8 cellular contexts compared by ENCODE assay signal in genomic region chr14:24160850-24161804, GRCh38. TPM values are rescaled to one million over a fixed set of nuclear protein-coding genes. Genes with fewer than 3 reads are reported as not detected.
DNase-seq lines count a peak whose midpoint lies in the region; ATAC-seq, FAIRE-seq and TF ChIP-seq lines count a peak whose summit lies in the region.

A gene with protein sequence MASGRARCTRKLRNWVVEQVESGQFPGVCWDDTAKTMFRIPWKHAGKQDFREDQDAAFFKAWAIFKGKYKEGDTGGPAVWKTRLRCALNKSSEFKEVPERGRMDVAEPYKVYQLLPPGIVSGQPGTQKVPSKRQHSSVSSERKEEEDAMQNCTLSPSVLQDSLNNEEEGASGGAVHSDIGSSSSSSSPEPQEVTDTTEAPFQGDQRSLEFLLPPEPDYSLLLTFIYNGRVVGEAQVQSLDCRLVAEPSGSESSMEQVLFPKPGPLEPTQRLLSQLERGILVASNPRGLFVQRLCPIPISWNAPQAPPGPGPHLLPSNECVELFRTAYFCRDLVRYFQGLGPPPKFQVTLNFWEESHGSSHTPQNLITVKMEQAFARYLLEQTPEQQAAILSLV (plus strand): TSS chr14:24161265. CDS start chr14:24162145, 880 bp downstream.

- intact Hi-C loops in Calu3 (cut with micrococcal nuclease; ENCODE audit: unreplicated experiment): loop anchor here (2.0 kb wide), 2 partner anchors 14 to 46 kb away; partner anchors contain the start of genes DCAF11, NRL, PSME2 and RNF31

- peak within 1 kb of the TSS; percentile 28 to 80 for H3K4me2 ChIP-seq in H1 (ENCODE audit: insufficient read depth in 1 of 2, low read depth in 2 of 2, low read length in 2 of 2)
- peak within 1 kb of the TSS; percentile 80 for H3K4me2 ChIP-seq in mesenchymal stem cell (ENCODE audit: low read length, poor library complexity, severe bottlenecking)

- H3K4me3 ChIP-seq in H1 (ENCODE audit: extremely low read depth in 1 of 4, insufficient read depth in 2 of 4, low read depth in 3 of 4, low read length in 4 of 4): peak within 1 kb of the TSS; percentile 6 to 52 (median 20); a peak in 5 of 8 replicates
- peak within 1 kb of the TSS; percentile 63 to 96 for H3K4me3 ChIP-seq in mesenchymal stem cell (ENCODE audit: insufficient read depth in 1 of 2, low read depth in 1 of 2, low read length in 2 of 2)

- DNase-seq in Calu3 (peak; percentile 96), HTR-8/SVneo (ENCODE audit: insufficient read length, low spot score) (peak; percentile 89), NOMO-1 treated with DMSO at 0.1 percent for 48 hours (lab: John Stamatoyannopoulos, UW; ENCODE audit: unreplicated experiment) (peak; percentile 98), H1 (ENCODE audit: low read depth in 1 of 2, low spot score in 2 of 2) (peak; percentile 94 to 100), mesenchymal stem cell (peak; percentile 95)
- peak; percentile 94 to 96 for DNase-seq in activated CD8-positive, alpha-beta memory T cell treated with anti-CD3 and anti-CD28 coated beads for 4 hours (ENCODE audit: low read depth in 2 of 2)
- DNase-seq in stimulated activated CD8-positive, alpha-beta memory T cell treated with anti-CD3 and anti-CD28 coated beads, Interleukin-12 subunit alpha, Interleukin-12 subunit beta, amount 100 ng/mL, for 4 hours (ENCODE audit: low read depth): peak; percentile 91

- H3K4ac ChIP-seq in H1 (replicated peaks; ENCODE audit: insufficient read length, low read depth, low read length) (no peak within 1 kb of the TSS), mesenchymal stem cell (ENCODE audit: low read depth in 1 of 2, low read length in 2 of 2) (peak within 1 kb of the TSS; percentile 83 to 91)

- H2AK5ac ChIP-seq in H1 (ENCODE audit: low read depth, low read length): no peak within 1 kb of the TSS
- peak within 1 kb of the TSS; percentile 95 for H2AK5ac ChIP-seq in mesenchymal stem cell (ENCODE audit: low read length, severe bottlenecking)

- H4K20me1 ChIP-seq in H1 (replicated peaks in 1 of 2; ENCODE audit: control insufficient read depth in 1 of 2, insufficient read depth in 2 of 2, low read length in 2 of 2): peaks cover 2 to 19% of the 10 kb centered on the region in 2 experiments

- no peak within 1 kb of the TSS for H3K56ac ChIP-seq in H1 (replicated peaks; ENCODE audit: insufficient read length, low read depth, low read length)

- H3K14ac ChIP-seq in H1 (ENCODE audit: insufficient read length): no peak within 1 kb of the TSS
- peak within 1 kb of the TSS in 1 of 2 experiments; percentile 92 for H3K14ac ChIP-seq in mesenchymal stem cell (ENCODE audit: low read length in 2 of 2)

- 0 out of 3 replicates have a peak, but pooled peaks of 1 of the 2 experiments have one; percentile 68 for TF ChIP-seq EP300 in H1 (IDR thresholded peaks at IDR 0.05; ENCODE audit: borderline replicate concordance in 1 of 2, low read depth in 2 of 2, low read length in 2 of 2)

- H3K27me3 ChIP-seq in H1 (replicated peaks in 1 of 4; ENCODE audit: control insufficient read depth in 3 of 4, extremely low read depth in 1 of 4, insufficient read depth in 3 of 4, low read length in 3 of 4) (no peaks in the 10 kb centered on the region), mesenchymal stem cell (ENCODE audit: control insufficient read depth in 1 of 2, insufficient read depth in 1 of 2, low read length in 2 of 2) (no peaks in the 10 kb centered on the region)

- H3K36me3 ChIP-seq in H1 (ENCODE audit: control insufficient read depth in 2 of 4, insufficient read depth in 4 of 4, low read length in 3 of 4) (peaks cover 16 to 41% (median 30%) of the 10 kb centered on the region in 4 experiments), mesenchymal stem cell (ENCODE audit: control insufficient read depth in 1 of 2, insufficient read depth in 2 of 2, low read depth in 1 of 2, low read length in 2 of 2) (peaks cover 68 to 75% of the 10 kb centered on the region in 2 experiments)

- WGBS in H1 (ENCODE audit: extremely low coverage in 1 of 2, insufficient coverage in 1 of 2, insufficient read length in 1 of 2, insufficient replicate concordance in 2 of 2, low coverage in 1 of 2, low lambda C conversion rate in 2 of 2, missing lambda C conversion rate in 1 of 2), 2 experiments: 16% methylated on average over 12 of the region's 12 CpGs; no CpG with 5 or more reads in 1 of the 2 experiments
- 9% methylated on average over 12 of the region's 12 CpGs for WGBS in mesenchymal stem cell

- H4K5ac ChIP-seq in H1 (ENCODE audit: insufficient read length, low read depth, low read length): no peak within 1 kb of the TSS

- POLR2A ChIA-PET in H1 (lab: Charles Lee; ENCODE audit: partially characterized antibody): interaction anchor here (0.7 to 7.6 kb wide), 29 partner anchors 9 to 158 kb away, joined by 3 to 93 read pairs (median 5); partner anchors contain the start of genes CHMP4A, DCAF11, DHRS1 and EMC9

- no peak within 1 kb of the TSS for H2AFZ ChIP-seq in H1 (ENCODE audit: low read length)
- H2AFZ ChIP-seq in mesenchymal stem cell (ENCODE audit: low read depth, low read length): no peak within 1 kb of the TSS

- CTCF ChIA-PET in Calu3 (lab: Charles Lee) (interaction anchor here (0.7 to 2.4 kb wide), 12 partner anchors 14 to 103 kb away, joined by 3 to 24 read pairs (median 7); partner anchors contain the start of genes DCAF11, EMC9, NRL and PCK2), H1 (lab: Charles Lee; ENCODE audit: partially characterized antibody) (interaction anchor here (0.7 to 3.3 kb wide), 40 partner anchors 8 to 129 kb away, joined by 3 to 26 read pairs (median 4); partner anchors contain the start of genes DCAF11, IPO4, NRL and PSME1)

- H3K23me2 ChIP-seq in H1 (ENCODE audit: low read depth, low read length): 0 out of 2 replicates have a peak, but pooled peaks cover 2% of the 10 kb centered on the region

- TSS peak; percentile 44 for BruUV-seq in Calu3 (replicated peaks; lab: Mats Ljungman, UMichigan)

- H3K79me2 ChIP-seq in H1 (ENCODE audit: control insufficient read depth in 1 of 2, insufficient read depth in 2 of 2, low read length in 2 of 2): no peaks in the 10 kb centered on the region

- H3K9ac ChIP-seq in H1 (replicated peaks in 1 of 4; ENCODE audit: extremely low read depth in 1 of 4, low read depth in 3 of 4, low read length in 3 of 4) (no peak within 1 kb of the TSS; a peak in 2 of 7 replicates), mesenchymal stem cell (ENCODE audit: low read length) (peak within 1 kb of the TSS; percentile 99)

- H3K27ac ChIP-seq in H1 (ENCODE audit: low read depth, low read length) (peak within 1 kb of the TSS; percentile 55; the same call in 1 of the 2 replicates), mesenchymal stem cell (ENCODE audit: low read length, poor library complexity, severe bottlenecking) (peak within 1 kb of the TSS; percentile 76)

- H3K9me3 Mint-ChIP-seq in Calu3 (ENCODE audit: low read depth, unreplicated experiment): no peaks in the 10 kb centered on the region

- H4K91ac ChIP-seq in H1 (replicated peaks; ENCODE audit: insufficient read length, low read length) (no peak within 1 kb of the TSS), mesenchymal stem cell (ENCODE audit: low read length) (peak within 1 kb of the TSS; percentile 60)

- H3K4me1 ChIP-seq in H1 (replicated peaks in 1 of 4; ENCODE audit: control insufficient read depth in 3 of 4, insufficient read depth in 4 of 4, low read length in 3 of 4) (peaks cover 0 to 10% (median 2%) of the 10 kb centered on the region in 4 experiments; a peak in 3 of 7 replicates), mesenchymal stem cell (ENCODE audit: control insufficient read depth, insufficient read depth, low read depth, low read length) (peaks cover 19% of the 10 kb centered on the region)

- H2BK5ac ChIP-seq in H1 (ENCODE audit: low read depth, low read length) (peak within 1 kb of the TSS; percentile 42; the same call in 1 of the 2 replicates), mesenchymal stem cell (ENCODE audit: low read depth, low read length, poor library complexity, severe bottlenecking) (peak within 1 kb of the TSS; percentile 90)

- TF ChIP-seq CTCF in Calu3 (IDR thresholded peaks at IDR 0.05; ENCODE audit: unreplicated experiment) (peak; percentile 75), H1 (IDR thresholded peaks at IDR 0.05; ENCODE audit: control extremely low read depth in 1 of 3, insufficient read depth in 1 of 3, low read depth in 1 of 3, low read length in 3 of 3) (peak; percentile 85 to 97 (median 95))

- H3K27me3 Mint-ChIP-seq in Calu3 (ENCODE audit: unreplicated experiment): no peaks in the 10 kb centered on the region

- no peak within 1 kb of the TSS for H2BK120ac ChIP-seq in H1 (replicated peaks; ENCODE audit: low read depth, low read length)
- peak within 1 kb of the TSS; percentile 50 for H2BK120ac ChIP-seq in mesenchymal stem cell (ENCODE audit: low read depth, low read length)

- peak; percentile 73 to 78 for TF ChIP-seq RAD21 in H1 (IDR thresholded peaks at IDR 0.05 in 1 of 2, conservative IDR thresholded peaks at IDR 0.05 in 1 of 2; ENCODE audit: low read depth in 2 of 2, low read length in 2 of 2)

- H3K18ac ChIP-seq in H1 (ENCODE audit: extremely low read depth, low read length) (no peak within 1 kb of the TSS; the same call in 1 of the 2 replicates), mesenchymal stem cell (ENCODE audit: low read depth in 1 of 2, low read length in 2 of 2) (peak within 1 kb of the TSS; percentile 79 to 91)

- H3K4me1 Mint-ChIP-seq in Calu3 (ENCODE audit: low read depth, unreplicated experiment): peaks cover 15% of the 10 kb centered on the region

- peaks cover 58% of the 10 kb centered on the region for H3K36me3 Mint-ChIP-seq in Calu3 (ENCODE audit: insufficient read depth, unreplicated experiment)

- peak within 1 kb of the TSS; percentile 86 for H3K27ac Mint-ChIP-seq in Calu3 (ENCODE audit: unreplicated experiment)

- H2BK15ac ChIP-seq in H1 (ENCODE audit: low read length) (0 out of 2 replicates have a peak within 1 kb of the TSS, but pooled peaks have one; percentile 3), mesenchymal stem cell (ENCODE audit: low read depth, poor library complexity, severe bottlenecking) (peak within 1 kb of the TSS; percentile 26)

- H3K4me3 Mint-ChIP-seq in Calu3 (ENCODE audit: low read depth, unreplicated experiment): peak within 1 kb of the TSS; percentile 76

- no peak within 1 kb of the TSS for H2BK20ac ChIP-seq in H1 (ENCODE audit: low read length)

- H2BK12ac ChIP-seq in H1 (ENCODE audit: low read depth, low read length): 0 out of 2 replicates have a peak within 1 kb of the TSS, but pooled peaks have one; percentile 23
- H2BK12ac ChIP-seq in mesenchymal stem cell (ENCODE audit: low read length in 2 of 2): peak within 1 kb of the TSS; percentile 70 to 73

- TF ChIP-seq POLR2A in H1 (IDR thresholded peaks at IDR 0.05; ENCODE audit: control extremely low read depth in 1 of 2, low read depth in 2 of 2, low read length in 2 of 2): peak in 1 of 2 experiments; percentile 48; a peak in 1 of 3 replicates

- ATAC-seq in GM21367 (IDR thresholded peaks at IDR 0.05; ENCODE audit: unreplicated experiment): peak; percentile 65

- H3K9me3 ChIP-seq in H1 (ENCODE audit: insufficient read depth in 2 of 2, low read depth in 1 of 2, low read length in 1 of 2) (no peaks in the 10 kb centered on the region), mesenchymal stem cell (ENCODE audit: control insufficient read depth, low read length) (no peaks in the 10 kb centered on the region)

- H3K23ac ChIP-seq in H1 (ENCODE audit: insufficient read length) (no peak within 1 kb of the TSS), mesenchymal stem cell (ENCODE audit: low read length in 2 of 2) (peak within 1 kb of the TSS in 1 of 2 experiments; percentile 81)

- FAIRE-seq in HTR-8/SVneo (lab: Jason Lieb, UNC): peak; percentile 31
- FAIRE-seq in H1 (lab: Jason Lieb, UNC): peak; percentile 7

- H4K8ac ChIP-seq in H1 (ENCODE audit: extremely low read depth, insufficient read depth, low read length) (0 out of 2 replicates have a peak within 1 kb of the TSS, but pooled peaks have one; percentile 3), mesenchymal stem cell (ENCODE audit: low read length) (peak within 1 kb of the TSS; percentile 78)

- H3K79me1 ChIP-seq in H1 (ENCODE audit: low read depth, low read length) (no peaks in the 10 kb centered on the region), mesenchymal stem cell (replicated peaks; ENCODE audit: low read length, poor library complexity, severe bottlenecking) (peaks cover 25% of the 10 kb centered on the region)

RNA-seq across cellular contexts. Expression of the gene that starts here (rescaled TPM):
- total RNA-seq in Calu3 (2022): 124 and 184 TPM in 2 replicates
- total RNA-seq in H1 (2021; fragmentation: NEBNext Ultra II Directional; extraction: Animal tissue kit (Norgen Biotek cat#: 25700)): 11.1 and 11.4 TPM in 2 replicates
- polyA plus RNA-seq in H1 (2011; rRNA removed): 13.2 and 13.3 TPM in 2 replicates
- 9.7 TPM for polyA plus RNA-seq in H1 (2011; cell fraction: cytosol; rRNA removed)
- polyA plus RNA-seq in H1 (2011; cell fraction: nucleus; rRNA removed): 40.3 TPM
- polyA plus RNA-seq in H1 (2012, experiment 1 of 2): 9.0 to 13.1 TPM (median 11.7 TPM) in 4 replicates
- 15.6 TPM for polyA plus RNA-seq in H1 (2012, experiment 2 of 2)
- 10.7 TPM for polyA plus RNA-seq in H1 (2013, experiment 1 of 2)
- 11.3 TPM for polyA plus RNA-seq in H1 (2013, experiment 2 of 2)
- polyA minus RNA-seq in H1 (2011; rRNA and poly(A)+ RNA removed): 5.1 and 7.1 TPM in 2 replicates
- 3.8 TPM for polyA minus RNA-seq in H1 (2011; cell fraction: cytosol; rRNA and poly(A)+ RNA removed)
- 11.3 TPM for polyA minus RNA-seq in H1 (2011; cell fraction: nucleus; rRNA and poly(A)+ RNA removed)
- 43.4 TPM for polyA plus RNA-seq in mesenchymal stem cell (2013, experiment 1 of 2)
- polyA plus RNA-seq in mesenchymal stem cell (2013, experiment 2 of 2): 42.3 TPM

Comparison
In these comparisons a context has a peak if more than half of its experiments do, and no peak if none do; other contexts are left out.
1. Peak in every context shown above with its lines: DNase-seq, ATAC-seq, H3K4me3 ChIP-seq and H3K27ac ChIP-seq.
2. RNA of the gene that starts here (total RNA-seq): 124 to 184 TPM in Calu3; 11.1 to 11.4 TPM in H1; every median in the first group is over 10 times any median in the second.